ENCODE assay signal across 14 cellular contexts in genomic region chr1:12001996-12002493, GRCh38. TPM values are rescaled to one million over a fixed set of nuclear protein-coding genes. Genes with fewer than 3 reads are reported as not detected.
DNase-seq lines count a peak whose midpoint lies in the region; ATAC-seq and TF ChIP-seq lines count a peak whose summit lies in the region.
"Had no signal": no experiment of that assay in that cellular context is flagged by ENCODE, and none has a peak within 500 bp of the region (broad histone marks: within the 10 kb centered on the region; RNA-seq: fewer than 3 reads in every experiment).

No MANE protein-coding gene starts in this region.

- no peak overlapping the region for H3K4me3 ChIP-seq in neutrophil (ENCODE audit: low read depth in 1 of 2, low read length in 1 of 2)
- H3K4me3 ChIP-seq: sigmoid colon, testis had no signal

- H3K4ac ChIP-seq in H9 (ENCODE audit: low read depth, low read length) = no peak overlapping the region

- H4K8ac ChIP-seq in H9 (replicated peaks; ENCODE audit: insufficient read length, low read depth, low read length) = no peak overlapping the region

- ATAC-seq in esophagus mucosa = peak; percentile 77
- ATAC-seq in HG03342 (IDR thresholded peaks at IDR 0.05; ENCODE audit: unreplicated experiment) = no peak
- ATAC-seq: naive thymus-derived CD4-positive, alpha-beta T cell had no signal

- H3K4me1 Mint-ChIP-seq in H9 = no peaks in the 10 kb centered on the region
- H3K4me1 Mint-ChIP-seq: central memory CD8-positive, alpha-beta T cell had no signal

- peak overlapping the region in 2 of 3 experiments; percentile 53 to 89; a peak in 2 of 7 replicates for H3K27ac Mint-ChIP-seq in H9

- H3K36me3 ChIP-seq in neutrophil = peaks cover 100% of the 10 kb centered on the region

- no peaks in the 10 kb centered on the region for H4K20me1 ChIP-seq in H9 (ENCODE audit: control insufficient read depth, insufficient read depth, insufficient read length)

- no peak overlapping the region for H3T11ph ChIP-seq in H9 (ENCODE audit: low read length)

- no peaks in the 10 kb centered on the region; a peak in 1 of 5 replicates for H3K9me3 Mint-ChIP-seq in H9
- H3K9me3 Mint-ChIP-seq: central memory CD8-positive, alpha-beta T cell; naive thymus-derived CD4-positive, alpha-beta T cell had no signal

- no peak overlapping the region for H4K91ac ChIP-seq in H9 (ENCODE audit: insufficient read length, low read depth, low read length)

- no peaks in the 10 kb centered on the region for H3K23me2 ChIP-seq in H9 (ENCODE audit: insufficient read length, low read depth, low read length, poor library complexity, severe bottlenecking)

- H4K5ac ChIP-seq in H9 (ENCODE audit: insufficient read length, low read depth, low read length) = no peak overlapping the region

- H3K27me3 ChIP-seq in H9 (ENCODE audit: insufficient read depth, low read length) (no peaks in the 10 kb centered on the region), neutrophil (no peaks in the 10 kb centered on the region)
- H3K27me3 ChIP-seq: sigmoid colon, testis had no signal

- no peaks in the 10 kb centered on the region for H3K79me1 ChIP-seq in H9 (ENCODE audit: insufficient read depth, low read depth, low read length, poor library complexity, severe bottlenecking)

- H2BK12ac ChIP-seq in H9 (ENCODE audit: insufficient read length, low read depth, low read length) = no peak overlapping the region

- no peak overlapping the region for H2AK5ac ChIP-seq in H9 (ENCODE audit: insufficient read length, low read length)

- no peak overlapping the region for H3K56ac ChIP-seq in H9 (ENCODE audit: insufficient read length, low read depth, low read length)

- H2BK120ac ChIP-seq in H9 (ENCODE audit: low read depth, low read length, poor library complexity, severe bottlenecking) = no peak overlapping the region

- no peak for DNase-seq in H9
- peak; percentile 38 for DNase-seq in RPMI7951 (ENCODE audit: low read depth)
- DNase-seq in GDM1 (lab: John Stamatoyannopoulos, UW) = no peak
- DNase-seq in T-helper 2 cell = no peak
- DNase-seq in activated effector memory CD4-positive, alpha-beta T cell treated with anti-CD3 and anti-CD28 coated beads, Interleukin-2, amount 50 U/mL, for 16 hours = no peak
- DNase-seq: NCI-H446 treated with DMSO at 0.1 percent for 48 hours, SIG-M5, sigmoid colon had no signal

- peaks cover 67 to 92% (median 81%) of the 10 kb centered on the region in 3 experiments for H3K36me3 Mint-ChIP-seq in H9 (ENCODE audit: insufficient read depth in 1 of 3, low read depth in 3 of 3)

- H2AFZ ChIP-seq in H9 (ENCODE audit: low read length) = no peak overlapping the region

- no peak overlapping the region for H3K9ac ChIP-seq in H9 (ENCODE audit: extremely low read depth, insufficient read length, low read length)

- no peak overlapping the region for H3K14ac ChIP-seq in H9 (ENCODE audit: insufficient read depth, low read length)

- H3K9me3 ChIP-seq in H9 (ENCODE audit: control insufficient read depth, low read depth, low read length) (no peaks in the 10 kb centered on the region), neutrophil (no peaks in the 10 kb centered on the region)
- H3K9me3 ChIP-seq: sigmoid colon, testis had no signal

- WGBS in H9 (ENCODE audit: extremely low coverage, insufficient read length, low lambda C conversion rate) = no CpG with 5 or more reads among the region's 10 CpGs

- H3K23ac ChIP-seq in H9 (ENCODE audit: insufficient read length, low read depth, low read length) = no peak overlapping the region

- TF ChIP-seq CTCF in H9 (conservative IDR thresholded peaks at IDR 0.05) (no peak), neutrophil (IDR thresholded peaks at IDR 0.05) (no peak)

- no peak overlapping the region for H3K4me2 ChIP-seq in H9 (ENCODE audit: insufficient read depth, insufficient read length, low read length)

- no peak overlapping the region for H2BK15ac ChIP-seq in H9 (ENCODE audit: low read depth, low read length)

- H2BK20ac ChIP-seq in H9 (ENCODE audit: low read depth, low read length, poor library complexity, severe bottlenecking) = no peak overlapping the region

- no peak overlapping the region for H3K18ac ChIP-seq in H9 (ENCODE audit: insufficient read length, low read depth, low read length)

- H3K79me2 ChIP-seq in H9 (ENCODE audit: insufficient read depth, low read length) = no peaks in the 10 kb centered on the region

- H3K4me3 Mint-ChIP-seq in H9 = no peak overlapping the region
- H3K4me3 Mint-ChIP-seq: central memory CD8-positive, alpha-beta T cell; naive thymus-derived CD4-positive, alpha-beta T cell had no signal

- H3K27ac ChIP-seq in H9 (ENCODE audit: insufficient read length, low read depth, low read length) = no peak overlapping the region
- H3K27ac ChIP-seq in neutrophil = peak overlapping the region; percentile 46
- H3K27ac ChIP-seq: testis had no signal

- no peaks in the 10 kb centered on the region for H3K27me3 Mint-ChIP-seq in H9 (ENCODE audit: low read depth)
- H3K27me3 Mint-ChIP-seq: central memory CD8-positive, alpha-beta T cell; naive thymus-derived CD4-positive, alpha-beta T cell had no signal

- no peaks in the 10 kb centered on the region for H3K4me1 ChIP-seq in H9 (ENCODE audit: insufficient read depth, low read length)
- no peaks in the 10 kb centered on the region for H3K4me1 ChIP-seq in neutrophil (ENCODE audit: control insufficient read depth in 1 of 2, insufficient read depth in 1 of 2, low read depth in 1 of 2, low read length in 1 of 2)
- H3K4me1 ChIP-seq: sigmoid colon, testis had no signal

- H2BK5ac ChIP-seq in H9 (ENCODE audit: insufficient read length, low read length) = no peak overlapping the region

RNA-seq across cellular contexts. Expression of gene MIIP, which starts 17.3 kb away (rescaled TPM):
- total RNA-seq in H9 (2021) = 52.3 and 54.1 TPM in 2 replicates
- total RNA-seq in RPMI7951 (2014; rRNA removed; shearing (Covaris generic)) = 25.1 and 35.0 TPM in 2 replicates
- 15.2 TPM for total RNA-seq in esophagus mucosa

RNA-seq across cellular contexts. Expression of gene MFN2, which starts 21.8 kb away (rescaled TPM):
- total RNA-seq in H9 (2021) = 61.4 and 63.3 TPM in 2 replicates
- total RNA-seq in RPMI7951 (2014; rRNA removed; shearing (Covaris generic)) = 36.0 and 38.9 TPM in 2 replicates
- 96.5 TPM for total RNA-seq in esophagus mucosa
